Comparison of ENCODE assay signal across 15 cellular contexts in genomic region chr6:4802312-4802935, GRCh38. TPM values are rescaled to one million over a fixed set of nuclear protein-coding genes. Genes with fewer than 3 reads are reported as not detected.
A peak's percentile ranks its signal among the peaks of the same experiment; 100 is the strongest.
DNase-seq lines count a peak whose midpoint lies in the region; ATAC-seq and TF ChIP-seq lines count a peak whose summit lies in the region.
"Had no signal": no experiment of that assay in that cellular context is flagged by ENCODE, and none has a peak within 500 bp of the region (broad histone marks: within the 10 kb centered on the region; RNA-seq: fewer than 3 reads in every experiment).

No MANE protein-coding gene starts in this region.

- no peaks in the 10 kb centered on the region for H3K27me3 ChIP-seq in upper lobe of right lung
- H3K27me3 ChIP-seq: SJSA1 had no signal

- peaks cover 38% of the 10 kb centered on the region for H3K4me1 ChIP-seq in upper lobe of right lung

- H3K36me3 ChIP-seq in upper lobe of right lung = no peaks in the 10 kb centered on the region
- H3K36me3 ChIP-seq: SJSA1 had no signal

- H3K27ac ChIP-seq in upper lobe of right lung = no peak overlapping the region
- H3K27ac ChIP-seq: SJSA1 had no signal

- H3K9me3 ChIP-seq in upper lobe of right lung = peaks cover 5% of the 10 kb centered on the region
- H3K9me3 ChIP-seq: SJSA1 had no signal

- H3K4me1 Mint-ChIP-seq in memory B cell (peaks cover 50% of the 10 kb centered on the region), glutamatergic neuron (ENCODE audit: low read depth, unreplicated experiment) (peaks cover 25% of the 10 kb centered on the region)

- H3K4me3 Mint-ChIP-seq in memory B cell (peak overlapping the region; percentile 67), glutamatergic neuron (ENCODE audit: unreplicated experiment) (no peak overlapping the region)
- H3K4me3 Mint-ChIP-seq: activated CD8-positive, alpha-beta memory T cell treated with anti-CD3 and anti-CD28 coated beads, Interleukin-2, amount 10 ng/mL, durations not matched to agents 7 days and 5 days; brain; HFFc6; stimulated activated effector memory CD8-positive, alpha-beta T cell treated with anti-CD3 and anti-CD28 coated beads, Interleukin-12 subunit alpha, Interleukin-12 subunit beta, amount 100 ng/mL, for 72 hours had no signal

- peak; percentile 37 for ATAC-seq in GM18520 (IDR thresholded peaks at IDR 0.05; ENCODE audit: unreplicated experiment)
- ATAC-seq in GM21526 (IDR thresholded peaks at IDR 0.05; ENCODE audit: low FRiP score, unreplicated experiment) = peak; percentile 56
- peak; percentile 70 for ATAC-seq in HG03135 (IDR thresholded peaks at IDR 0.05; ENCODE audit: unreplicated experiment)
- ATAC-seq in memory B cell (ENCODE audit: low read depth) = peak; percentile 58
- ATAC-seq in upper lobe of right lung = no peak
- ATAC-seq: activated CD8-positive, alpha-beta memory T cell treated with anti-CD3 and anti-CD28 coated beads, Interleukin-2, amount 10 ng/mL, durations not matched to agents 7 days and 5 days had no signal

- H3K36me3 Mint-ChIP-seq in memory B cell (peaks cover 4% of the 10 kb centered on the region), glutamatergic neuron (ENCODE audit: unreplicated experiment) (no peaks in the 10 kb centered on the region)

- DNase-seq in memory B cell (ENCODE audit: low spot score in 2 of 2) (no peak), foreskin fibroblast (no peak), upper lobe of right lung (no peak), kidney glomerular epithelial cell (lab: John Stamatoyannopoulos, UW) (no peak), glutamatergic neuron (no peak)
- DNase-seq: activated CD8-positive, alpha-beta memory T cell treated with anti-CD3 and anti-CD28 coated beads, Interleukin-2, amount 10 ng/mL, durations not matched to agents 7 days and 5 days; HFFc6; mammary epithelial cell; NCI-H2107 had no signal

- TF ChIP-seq CTCF in foreskin fibroblast (IDR thresholded peaks at IDR 0.05; ENCODE audit: low read depth, low read length) = no peak
- TF ChIP-seq CTCF in upper lobe of right lung (IDR thresholded peaks at IDR 0.05) = no peak
- no peak for TF ChIP-seq CTCF in glutamatergic neuron (IDR thresholded peaks at IDR 0.05; ENCODE audit: partially characterized antibody, unreplicated experiment)

- intact Hi-C loops in upper lobe of right lung (cut with DNase I) = no loop called here

- peak overlapping the region; percentile 33 for H3K27ac Mint-ChIP-seq in memory B cell
- H3K27ac Mint-ChIP-seq in glutamatergic neuron (ENCODE audit: unreplicated experiment) = no peak overlapping the region
- H3K27ac Mint-ChIP-seq: activated CD8-positive, alpha-beta memory T cell treated with anti-CD3 and anti-CD28 coated beads, Interleukin-2, amount 10 ng/mL, durations not matched to agents 7 days and 5 days; HFFc6; stimulated activated effector memory CD8-positive, alpha-beta T cell treated with anti-CD3 and anti-CD28 coated beads, Interleukin-12 subunit alpha, Interleukin-12 subunit beta, amount 100 ng/mL, for 72 hours had no signal

- H3K27me3 Mint-ChIP-seq in memory B cell (no peaks in the 10 kb centered on the region), glutamatergic neuron (ENCODE audit: unreplicated experiment) (no peaks in the 10 kb centered on the region)
- H3K27me3 Mint-ChIP-seq: activated CD8-positive, alpha-beta memory T cell treated with anti-CD3 and anti-CD28 coated beads, Interleukin-2, amount 10 ng/mL, durations not matched to agents 7 days and 5 days; brain had no signal

- H3K9me3 Mint-ChIP-seq in memory B cell = peaks cover 5% of the 10 kb centered on the region
- peaks cover 2% of the 10 kb centered on the region for H3K9me3 Mint-ChIP-seq in glutamatergic neuron (ENCODE audit: unreplicated experiment)

- no peak overlapping the region for H3K4me3 ChIP-seq in foreskin fibroblast (ENCODE audit: low read depth in 1 of 2, low read length in 2 of 2)
- H3K4me3 ChIP-seq in upper lobe of right lung = no peak overlapping the region
- H3K4me3 ChIP-seq: SJSA1 had no signal

RNA-seq across cellular contexts. Expression of gene CDYL, which starts 26.2 kb away (rescaled TPM):
- total RNA-seq in upper lobe of right lung (40.8 TPM), glutamatergic neuron (ENCODE audit: unreplicated experiment) (63.3 TPM)
